In the genomic region with DNA sequence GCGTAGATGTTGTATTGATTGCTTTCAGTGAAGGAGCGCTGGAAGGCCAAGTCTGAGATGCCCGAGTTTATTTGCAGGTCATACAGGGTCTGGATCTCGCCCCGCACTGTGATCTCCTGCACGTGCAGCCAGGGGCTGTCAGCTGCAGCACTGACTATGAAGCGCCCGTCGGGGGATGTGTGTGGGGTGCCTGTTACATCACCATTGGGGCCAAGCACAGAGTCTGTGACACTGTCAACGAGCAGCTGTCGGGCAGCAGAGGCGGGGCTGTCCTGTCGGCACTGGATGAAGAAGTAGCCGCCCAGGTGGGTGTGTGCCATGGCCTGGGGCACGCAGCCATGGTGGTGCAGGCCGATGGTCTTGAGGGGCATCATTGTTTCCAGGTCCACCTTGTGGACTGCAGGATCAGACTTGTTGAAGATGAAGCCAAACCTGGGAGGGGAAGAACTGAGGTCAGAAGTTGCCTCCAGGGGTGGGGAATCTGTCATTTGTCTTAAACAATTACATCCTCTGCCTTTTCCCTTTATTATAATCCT, we compare ENCODE assay signal across 20 cellular contexts.
"Had no signal": no experiment of that assay in that cellular context is flagged by ENCODE, and none has a peak within 500 bp of the region (broad histone marks: within the 10 kb centered on the region; RNA-seq: fewer than 3 reads in every experiment).

No MANE protein-coding gene starts in this region.

- H3K4me3 ChIP-seq: esophagus squamous epithelium, gastroesophageal sphincter, sigmoid colon, skin epidermis, stomach, thoracic aorta, transverse colon had no signal

- FAIRE-seq: endometrium, keratinocyte had no signal

- H3K4me1 ChIP-seq: esophagus squamous epithelium, gastroesophageal sphincter, sigmoid colon, stomach, transverse colon had no signal

- H3K27ac ChIP-seq: esophagus squamous epithelium, gastroesophageal sphincter, sigmoid colon, skin epidermis, stomach, thoracic aorta, transverse colon had no signal

- H3K36me3 ChIP-seq: esophagus squamous epithelium, gastroesophageal sphincter, sigmoid colon, stomach, thoracic aorta, transverse colon had no signal

- ATAC-seq: left colon; naive thymus-derived CD4-positive, alpha-beta T cell had no signal

- DNase-seq: effector memory CD4-positive, alpha-beta T cell; esophagus squamous epithelium; foreskin fibroblast; immature natural killer cell; left colon; mesendoderm; naive thymus-derived CD4-positive, alpha-beta T cell; nephron progenitor cell; posterior cingulate gyrus; sigmoid colon; stimulated activated CD4-positive, alpha-beta T cell treated with anti-CD3 and anti-CD28 coated beads, Interleukin-2, amount 100 ng/mL, for 24 hours; stimulated activated naive CD4-positive, alpha-beta T cell; stomach; substantia nigra; transverse colon had no signal

- H3K9me3 ChIP-seq: esophagus squamous epithelium, sigmoid colon, thoracic aorta, transverse colon had no signal
